8 cellular contexts compared by ENCODE assay signal in genomic region chr16:52191533-52192134, GRCh38.
DNase-seq lines count a peak whose midpoint lies in the region; ATAC-seq and TF ChIP-seq lines count a peak whose summit lies in the region.

No MANE protein-coding gene starts in this region.

- intact Hi-C loops in left lung (cut with DNase I), result loop anchor here in 1 of 2 donors (5.0 kb wide), 1 partner anchor 721 kb away; no protein-coding TSS in a partner anchor

- TF ChIP-seq CTCF in VCaP (conservative IDR thresholded peaks at IDR 0.05) (peak; percentile 83), left lung (IDR thresholded peaks at IDR 0.05) (peak; percentile 83 to 88)

- H3K27me3 ChIP-seq in H7 (ENCODE audit: control insufficient read depth, insufficient read depth, low read length), result no peaks in the 10 kb centered on the region
- no peaks in the 10 kb centered on the region for H3K27me3 ChIP-seq in left lung

- H3K4me3 ChIP-seq in H7 (ENCODE audit: insufficient read depth, low read depth, low read length), result no peak overlapping the region
- H3K4me3 ChIP-seq in left lung, result no peak overlapping the region

- DNase-seq in COLO829 (ENCODE audit: low spot score), result peak; percentile 59
- peak; percentile 46 for DNase-seq in H7
- peak; percentile 88 for DNase-seq in NCI-H2107 treated with DMSO at 0.1 percent for 48 hours (lab: John Stamatoyannopoulos, UW; ENCODE audit: unreplicated experiment)
- peak; percentile 73 for DNase-seq in cerebellar cortex (ENCODE audit: low spot score)
- DNase-seq in left lung, result peak in 1 of 2 donors; percentile 32
- DNase-seq in stimulated activated CD4-positive, alpha-beta T cell treated with anti-CD3 and anti-CD28 coated beads, Interleukin-4, amount 100 ng/mL, for 48 hours (ENCODE audit: low read depth in 2 of 2), result peak; percentile 30 to 54

- no peaks in the 10 kb centered on the region for H3K4me1 ChIP-seq in left lung

- H3K27ac ChIP-seq in VCaP (no peak overlapping the region), left lung (no peak overlapping the region)

- H3K36me3 ChIP-seq in H7 (replicated peaks; ENCODE audit: control insufficient read depth, insufficient read depth, low read length) (no peaks in the 10 kb centered on the region), left lung (no peaks in the 10 kb centered on the region)

- H3K9me3 ChIP-seq in left lung, result no peaks in the 10 kb centered on the region

- ATAC-seq in left lung (peak; percentile 90), GM19467 (IDR thresholded peaks at IDR 0.05; ENCODE audit: unreplicated experiment) (no peak)
